In genomic region chr1:76288758-76289483, GRCh38 we compare ENCODE assay signal across 17 cellular contexts.
"Had no signal": no experiment of that assay in that cellular context is flagged by ENCODE, and none has a peak within 500 bp of the region (broad histone marks: within the 10 kb centered on the region; RNA-seq: fewer than 3 reads in every experiment).

No MANE protein-coding gene starts in this region.

- H3K27ac Mint-ChIP-seq: nephron had no signal

- H3K4me3 Mint-ChIP-seq: nephron had no signal

- H3K27me3 ChIP-seq: adrenal gland, foreskin keratinocyte, heart left ventricle, right lobe of liver, suprapubic skin, upper lobe of right lung had no signal

- H3K4me1 ChIP-seq: adrenal gland, foreskin keratinocyte, psoas muscle, right lobe of liver, suprapubic skin, upper lobe of right lung had no signal

- H3K4me3 ChIP-seq: adrenal gland, coronary artery, heart left ventricle, mucosa of descending colon, psoas muscle, right lobe of liver, suprapubic skin, upper lobe of right lung had no signal

- H3K9me3 Mint-ChIP-seq: nephron had no signal

- H3K36me3 ChIP-seq: adrenal gland, heart left ventricle, right lobe of liver, suprapubic skin, upper lobe of right lung had no signal

- H3K27ac ChIP-seq: adrenal gland, coronary artery, foreskin keratinocyte, heart left ventricle, psoas muscle, right lobe of liver, suprapubic skin, upper lobe of right lung had no signal

- H3K9me3 ChIP-seq: adrenal gland, heart left ventricle, mucosa of descending colon, psoas muscle, right lobe of liver, suprapubic skin, upper lobe of right lung had no signal

- DNase-seq: activated CD4-positive, CD25-positive, alpha-beta regulatory T cell; activated CD8-positive, alpha-beta memory T cell treated with anti-CD3 and anti-CD28 coated beads for 24 hours; adrenal gland; caudate nucleus; effector CD4-positive, alpha-beta T cell; foreskin keratinocyte; heart left ventricle; mammary epithelial cell; mucosa of descending colon; psoas muscle; right lobe of liver; SHP77; upper lobe of right lung had no signal

- ATAC-seq: foreskin keratinocyte, heart left ventricle, left lobe of liver, mucosa of descending colon, psoas muscle, right lobe of liver had no signal
